18 cellular contexts compared by ENCODE assay signal in genomic region chr13:54415753-54416366, GRCh38.
DNase-seq lines count a peak whose midpoint lies in the region; ATAC-seq and TF ChIP-seq lines count a peak whose summit lies in the region.
"Had no signal": no experiment of that assay in that cellular context is flagged by ENCODE, and none has a peak within 500 bp of the region (broad histone marks: within the 10 kb centered on the region; RNA-seq: fewer than 3 reads in every experiment).

No MANE protein-coding gene starts in this region.

- no peak overlapping the region for H3K4me3 Mint-ChIP-seq in endodermal cell
- H3K4me3 Mint-ChIP-seq in activated naive CD4-positive, alpha-beta T cell treated with anti-CD3 and anti-CD28 coated beads for 36 hours, result no peak overlapping the region
- H3K4me3 Mint-ChIP-seq: CD14-positive monocyte; CD8-positive, alpha-beta T cell; HFFc6 had no signal

- H4K91ac ChIP-seq in neuronal stem cell (ENCODE audit: low read depth, low read length, poor library complexity), result no peak overlapping the region

- CTCF ChIA-PET in activated naive CD4-positive, alpha-beta T cell treated with anti-CD3 and anti-CD28 coated beads for 36 hours (lab: Charles Lee), result no interaction called here

- no peaks in the 10 kb centered on the region for H3K79me1 ChIP-seq in neuronal stem cell (ENCODE audit: low read depth, low read length)

- H3K4ac ChIP-seq in neuronal stem cell (ENCODE audit: low read length), result no peak overlapping the region

- H3K4me1 ChIP-seq in endodermal cell (ENCODE audit: control insufficient read depth, insufficient read depth, low read length) (no peaks in the 10 kb centered on the region), neuronal stem cell (ENCODE audit: control insufficient read depth in 2 of 2, insufficient read depth in 1 of 2, low read depth in 1 of 2, low read length in 2 of 2) (peaks cover 0 to 6% of the 10 kb centered on the region in 2 donors)
- H3K4me1 ChIP-seq: A549 had no signal

- H3K9ac ChIP-seq in endodermal cell (ENCODE audit: extremely low read depth, low read length, poor library complexity, severe bottlenecking) (no peak overlapping the region), neuronal stem cell (ENCODE audit: low read depth, low read length, poor library complexity) (no peak overlapping the region)
- H3K9ac ChIP-seq: GM23248 had no signal

- H3K27me3 Mint-ChIP-seq in endodermal cell (ENCODE audit: insufficient read depth), result peaks cover 1% of the 10 kb centered on the region
- H3K27me3 Mint-ChIP-seq in activated naive CD4-positive, alpha-beta T cell treated with anti-CD3 and anti-CD28 coated beads for 36 hours (ENCODE audit: low read depth), result no peaks in the 10 kb centered on the region

- H2AFZ ChIP-seq in neuronal stem cell (ENCODE audit: low read length), result peak overlapping the region; percentile 23
- H2AFZ ChIP-seq: GM23248 had no signal

- H3K27me3 ChIP-seq in endodermal cell (ENCODE audit: control insufficient read depth, insufficient read depth, low read length, poor library complexity, severe bottlenecking) (no peaks in the 10 kb centered on the region), neuronal stem cell (ENCODE audit: control insufficient read depth in 3 of 3, insufficient read depth in 3 of 3, low read depth in 1 of 3, low read length in 3 of 3) (no peaks in the 10 kb centered on the region)

- peak overlapping the region; percentile 71 for H3K14ac ChIP-seq in neuronal stem cell (ENCODE audit: low read length)

- DNase-seq in SHP77 (lab: John Stamatoyannopoulos, UW) (peak; percentile 24 to 51), endodermal cell (peak; percentile 70), iPS-NIHi7 (ENCODE audit: extremely low spot score) (peak; percentile 28), neuronal stem cell (ENCODE audit: low spot score) (no peak), NCI-H1436 treated with DMSO at 0.1 percent for 48 hours (lab: John Stamatoyannopoulos, UW) (no peak), GM03348 (ENCODE audit: low spot score) (no peak)
- no peak for DNase-seq in activated naive CD4-positive, alpha-beta T cell treated with anti-CD3 and anti-CD28 coated beads for 36 hours
- no peak for DNase-seq in activated naive CD4-positive, alpha-beta T cell treated with anti-CD3 and anti-CD28 coated beads, Interleukin-2, amount 50 U/mL, for 72 hours (ENCODE audit: low spot score in 2 of 2)
- DNase-seq: CD8-positive, alpha-beta T cell; COR-L47; DMS153; DMS79 treated with DMSO at 0.1 percent for 48 hours; EL; GM23248; HCEC 1CT; HFFc6 had no signal

- H2BK120ac ChIP-seq in neuronal stem cell (ENCODE audit: low read depth, low read length), result no peak overlapping the region

- WGBS in endodermal cell (ENCODE audit: insufficient coverage in 1 of 2, insufficient read length in 1 of 2), 2 experiments, result 88 to 91% methylated on average over 3 to 6 of the region's 6 CpGs
- no CpG with 5 or more reads among the region's 6 CpGs for whole genome bisulfite sequencing in neuronal stem cell (ENCODE audit: extremely low coverage in 2 of 2, insufficient read length in 2 of 2, insufficient replicate concordance in 1 of 2), 2 donors

- no peak overlapping the region for H3K4me2 ChIP-seq in neuronal stem cell (ENCODE audit: insufficient read depth, low read length, poor library complexity, severe bottlenecking)
- H3K4me2 ChIP-seq: A549 had no signal

- no peak overlapping the region for H2BK12ac ChIP-seq in neuronal stem cell (ENCODE audit: low read length)

- peaks cover 22% of the 10 kb centered on the region for H3K36me3 Mint-ChIP-seq in endodermal cell (ENCODE audit: low read depth)
- no peaks in the 10 kb centered on the region for H3K36me3 Mint-ChIP-seq in activated naive CD4-positive, alpha-beta T cell treated with anti-CD3 and anti-CD28 coated beads for 36 hours (ENCODE audit: low read depth)
- H3K36me3 Mint-ChIP-seq in activated naive CD4-positive, alpha-beta T cell treated with anti-CD3 and anti-CD28 coated beads, Interleukin-2, amount 50 U/mL, for 72 hours, result peaks cover 0 to 2% of the 10 kb centered on the region in 2 donors
- H3K36me3 Mint-ChIP-seq: CD14-positive monocyte; CD8-positive, alpha-beta T cell had no signal

- peak overlapping the region; percentile 63 for H2AK5ac ChIP-seq in neuronal stem cell (ENCODE audit: low read depth, low read length)

- H3K4me3 ChIP-seq in endodermal cell (ENCODE audit: low read length) (peak overlapping the region; percentile 10), neuronal stem cell (ENCODE audit: low read length in 2 of 2) (no peak overlapping the region)
- H3K4me3 ChIP-seq: A549, GM23248 had no signal

- intact Hi-C loops in activated naive CD4-positive, alpha-beta T cell treated with anti-CD3 and anti-CD28 coated beads for 36 hours (cut with micrococcal nuclease), result no loop called here

- peak overlapping the region; percentile 39 for H2BK5ac ChIP-seq in neuronal stem cell (ENCODE audit: low read length)

- H3K9me3 ChIP-seq in endodermal cell (ENCODE audit: control insufficient read depth, low read length) (peaks cover 54% of the 10 kb centered on the region), neuronal stem cell (replicated peaks in 1 of 2; ENCODE audit: control insufficient read depth in 2 of 2, insufficient read depth in 1 of 2, low read depth in 1 of 2, low read length in 2 of 2) (peaks cover 0 to 3% of the 10 kb centered on the region in 2 donors)
- H3K9me3 ChIP-seq: A549 had no signal

- H3K27ac ChIP-seq in endodermal cell (ENCODE audit: low read depth, low read length), result no peak overlapping the region
- H3K27ac ChIP-seq in neuronal stem cell (replicated peaks; ENCODE audit: low read length), result peak overlapping the region; percentile 9
- H3K27ac ChIP-seq: A549, GM23248 had no signal

- H2BK15ac ChIP-seq in neuronal stem cell (ENCODE audit: low read length), result peak overlapping the region; percentile 89

- no peak overlapping the region for H3K23ac ChIP-seq in neuronal stem cell (ENCODE audit: low read depth, low read length, poor library complexity)

- TF ChIP-seq CTCF in endodermal cell (conservative IDR thresholded peaks at IDR 0.05), result peak; percentile 56

- no peak overlapping the region for H4K8ac ChIP-seq in neuronal stem cell (ENCODE audit: low read depth, low read length)

- H3K9me3 Mint-ChIP-seq in endodermal cell, result peaks cover 24% of the 10 kb centered on the region
- peaks cover 1% of the 10 kb centered on the region for H3K9me3 Mint-ChIP-seq in activated naive CD4-positive, alpha-beta T cell treated with anti-CD3 and anti-CD28 coated beads for 36 hours
- H3K9me3 Mint-ChIP-seq in activated naive CD4-positive, alpha-beta T cell treated with anti-CD3 and anti-CD28 coated beads, Interleukin-2, amount 50 U/mL, for 72 hours, result peaks cover 2 to 11% of the 10 kb centered on the region in 2 donors

- H3K4me1 Mint-ChIP-seq in endodermal cell, result peaks cover 12% of the 10 kb centered on the region
- no peaks in the 10 kb centered on the region for H3K4me1 Mint-ChIP-seq in activated naive CD4-positive, alpha-beta T cell treated with anti-CD3 and anti-CD28 coated beads for 36 hours (ENCODE audit: low read depth)
- H3K4me1 Mint-ChIP-seq: CD14-positive monocyte had no signal

- H3K18ac ChIP-seq in neuronal stem cell (ENCODE audit: low read length), result peak overlapping the region; percentile 94

- no peak for ATAC-seq in activated naive CD4-positive, alpha-beta T cell treated with anti-CD3 and anti-CD28 coated beads, Interleukin-2, amount 50 U/mL, for 72 hours
- ATAC-seq: A549; CD8-positive, alpha-beta T cell had no signal

- H3K36me3 ChIP-seq in endodermal cell (ENCODE audit: control insufficient read depth, insufficient read depth, low read length) (peaks cover under 1% of the 10 kb centered on the region), neuronal stem cell (replicated peaks in 1 of 2; ENCODE audit: control insufficient read depth in 2 of 2, insufficient read depth in 2 of 2, low read length in 2 of 2) (no peaks in the 10 kb centered on the region)

- no peak overlapping the region for H3K27ac Mint-ChIP-seq in endodermal cell
- no peak overlapping the region for H3K27ac Mint-ChIP-seq in activated naive CD4-positive, alpha-beta T cell treated with anti-CD3 and anti-CD28 coated beads for 36 hours
- no peak overlapping the region for H3K27ac Mint-ChIP-seq in activated naive CD4-positive, alpha-beta T cell treated with anti-CD3 and anti-CD28 coated beads, Interleukin-2, amount 50 U/mL, for 72 hours
- H3K27ac Mint-ChIP-seq: CD14-positive monocyte; CD8-positive, alpha-beta T cell; HFFc6 had no signal

Comparison
In these comparisons a context has a peak if more than half of its experiments do, and no peak if none do; other contexts are left out.
1. DNase-seq: peak in SHP77 (2 of 2), endodermal cell (single experiment) and iPS-NIHi7 (single experiment); none in neuronal stem cell (single experiment), NCI-H1436 treated with DMSO at 0.1 percent for 48 hours (single experiment), activated naive CD4-positive, alpha-beta T cell treated with anti-CD3 and anti-CD28 coated beads for 36 hours (single experiment), GM03348 (single experiment) and activated naive CD4-positive, alpha-beta T cell treated with anti-CD3 and anti-CD28 coated beads, Interleukin-2, amount 50 U/mL, for 72 hours (0 of 2).